ENCODE assay signal across 1 cellular context in genomic region chr16:70534949-70535348, GRCh38.
A peak's percentile ranks its signal among the peaks of the same experiment; 100 is the strongest.
TF ChIP-seq lines count a peak whose summit lies in the region.

No MANE protein-coding gene starts in this region.

TF ChIP-seq in K562, 482 proteins besides CTCF, POLR2A, EP300 and RAD21:
- peak; percentile 34; the same call in 1 of the 2 replicates for TF ChIP-seq DPF2 (IDR thresholded peaks at IDR 0.05)
- TF ChIP-seq TEAD4 (IDR thresholded peaks at IDR 0.05; ENCODE audit: low read length), result peak; percentile 32; the same call in 1 of the 2 replicates
- TF ChIP-seq TEAD4 (CRISPR knock-in tag; IDR thresholded peaks at IDR 0.05; ENCODE audit: borderline replicate concordance), result no peak
- peak; percentile 70 for TF ChIP-seq CBFA2T3 (IDR thresholded peaks at IDR 0.05)
- no peak for TF ChIP-seq ETV6 (IDR thresholded peaks at IDR 0.05; ENCODE audit: borderline replicate concordance in 1 of 2, low read depth in 2 of 2, low read length in 1 of 2)
- TF ChIP-seq ETV6 (CRISPR knock-in tag; IDR thresholded peaks at IDR 0.05; ENCODE audit: borderline replicate concordance), result no peak
- TF ChIP-seq MTA2 (IDR thresholded peaks at IDR 0.05; ENCODE audit: low read depth), result peak; percentile 34; the same call in 1 of the 2 replicates
- peak; percentile 76 for TF ChIP-seq TCF3 (CRISPR knock-in tag; IDR thresholded peaks at IDR 0.05)
- no peak for TF ChIP-seq GTF2F1 (IDR thresholded peaks at IDR 0.05; ENCODE audit: low read depth, low read length)
- TF ChIP-seq CTBP1 (IDR thresholded peaks at IDR 0.05; ENCODE audit: borderline replicate concordance), result peak; percentile 66; the same call in 1 of the 2 replicates
- 0 out of 2 replicates have a peak, but pooled peaks have one; percentile 23 for TF ChIP-seq NCOR1 (IDR thresholded peaks at IDR 0.05)
- peak in 1 of 2 experiments; percentile 58; a peak in 1 of 4 replicates for TF ChIP-seq RCOR1 (IDR thresholded peaks at IDR 0.05; ENCODE audit: borderline replicate concordance in 1 of 2, low read depth in 2 of 2, low read length in 2 of 2)
- peak; percentile 62 for TF ChIP-seq ARID1B (IDR thresholded peaks at IDR 0.05)
- peak in 1 of 2 experiments; percentile 64; a peak in 3 of 4 replicates for TF ChIP-seq KDM1A (IDR thresholded peaks at IDR 0.05)
- TF ChIP-seq, protein P1, sequence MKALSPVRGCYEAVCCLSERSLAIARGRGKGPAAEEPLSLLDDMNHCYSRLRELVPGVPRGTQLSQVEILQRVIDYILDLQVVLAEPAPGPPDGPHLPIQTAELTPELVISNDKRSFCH (CRISPR knock-in tag; IDR thresholded peaks at IDR 0.05), result no peak
- TF ChIP-seq, protein P1 (tag; IDR thresholded peaks at IDR 0.05), result no peak
- no peak for TF ChIP-seq FOXJ2 (tag; IDR thresholded peaks at IDR 0.05)
- peak; percentile 61 for TF ChIP-seq TAL1 (IDR thresholded peaks at IDR 0.05)
